In the genomic region with DNA sequence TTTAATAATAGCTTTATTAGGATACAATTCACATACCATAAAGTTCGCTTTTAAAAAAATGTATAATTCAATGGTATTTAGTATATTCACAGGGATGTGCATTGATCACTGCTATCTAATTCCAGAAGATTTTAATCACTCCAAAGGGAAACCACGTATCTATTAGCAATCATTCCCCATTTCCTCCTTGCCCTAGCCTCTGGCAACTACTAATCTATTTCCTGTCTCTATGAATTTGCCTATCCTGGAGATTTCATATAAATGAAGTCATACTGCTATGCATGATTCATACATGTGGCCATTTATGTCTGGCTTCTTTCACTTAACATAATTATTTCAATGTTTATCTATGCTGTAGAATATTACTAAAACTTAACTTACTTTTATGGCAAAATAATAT, we compare ENCODE assay signal across 21 cellular contexts. TPM values are rescaled to one million over a fixed set of nuclear protein-coding genes. Genes with fewer than 3 reads are reported as not detected.
DNase-seq lines count a peak whose midpoint lies in the region; ATAC-seq, FAIRE-seq and TF ChIP-seq lines count a peak whose summit lies in the region.
"Had no signal": no experiment of that assay in that cellular context is flagged by ENCODE, and none has a peak within 500 bp of the region (broad histone marks: within the 10 kb centered on the region; RNA-seq: fewer than 3 reads in every experiment).

No MANE protein-coding gene starts in this region.

- peak; percentile 88 for DNase-seq in ELR (ENCODE audit: low read depth)
- peak; percentile 31 for DNase-seq in M059J (ENCODE audit: low read depth)
- DNase-seq in bronchial epithelial cell (ENCODE audit: low read depth) = peak; percentile 95
- peak; percentile 52 for DNase-seq in keratinocyte (ENCODE audit: low read depth, low spot score)
- DNase-seq in endothelial cell (ENCODE audit: low spot score) = no peak
- no peak for DNase-seq in activated T-helper 1 cell treated with anti-CD3 and anti-CD28 coated beads, Interleukin-12 subunit alpha, Interleukin-12 subunit beta, Interleukin-2, Interleukin-4 antibody, amounts not matched to agents 30 ng/mL and 10 ng/mL and 1 ng/mL, durations not matched to agents 14 hours and 24 hours and 36 hours (ENCODE audit: low spot score)
- DNase-seq: Calu3; CD4-positive, alpha-beta T cell; H7; NCI-H1105 treated with DMSO at 0.1 percent for 48 hours; NCI-H1694; NCI-H510A; NCI-H748 treated with DMSO at 0.1 percent for 48 hours; NK-92 treated with Interleukin-12 subunit alpha and Interleukin-12 subunit beta, amount 100 ng/mL, for 24 hours; RPMI8226 had no signal

- no peak overlapping the region for H3K9ac ChIP-seq in keratinocyte (ENCODE audit: control insufficient read depth, extremely low read depth, insufficient read depth, low read length)

- H3K4me1 ChIP-seq in keratinocyte (ENCODE audit: control insufficient read depth, extremely low read depth, insufficient read depth, low read length) = peaks cover 26% of the 10 kb centered on the region
- H3K4me1 ChIP-seq: A549 had no signal

- H3K27ac ChIP-seq in keratinocyte (ENCODE audit: control insufficient read depth, insufficient read depth, low read length) = peak overlapping the region; percentile 49
- H3K27ac ChIP-seq: A549 had no signal

- H2AFZ ChIP-seq in keratinocyte (ENCODE audit: control insufficient read depth, low read length) = no peak overlapping the region

- H3K36me3 Mint-ChIP-seq in stimulated activated memory B cell treated with anti-CD40 and anti-IgM and Interleukin-4, amounts not matched to agents 10 μg/mL and 1 μg/mL and 100 μg/mL, for 72 hours = peaks cover 13% of the 10 kb centered on the region
- no peaks in the 10 kb centered on the region for H3K36me3 Mint-ChIP-seq in endothelial cell (ENCODE audit: low read depth, unreplicated experiment)
- H3K36me3 Mint-ChIP-seq in activated T-helper 1 cell treated with anti-CD3 and anti-CD28 coated beads, Interleukin-12 subunit alpha, Interleukin-12 subunit beta, Interleukin-2, Interleukin-4 antibody, amounts not matched to agents 30 ng/mL and 10 ng/mL and 1 ng/mL, durations not matched to agents 14 hours and 24 hours and 36 hours (ENCODE audit: low read depth) = peaks cover 3% of the 10 kb centered on the region

- H3K9me3 Mint-ChIP-seq in stimulated activated memory B cell treated with anti-CD40 and anti-IgM and Interleukin-4, amounts not matched to agents 10 μg/mL and 1 μg/mL and 100 μg/mL, for 72 hours = peaks cover 23% of the 10 kb centered on the region
- peaks cover 5% of the 10 kb centered on the region for H3K9me3 Mint-ChIP-seq in endothelial cell (ENCODE audit: unreplicated experiment)
- peaks cover 42% of the 10 kb centered on the region for H3K9me3 Mint-ChIP-seq in activated T-helper 1 cell treated with anti-CD3 and anti-CD28 coated beads, Interleukin-12 subunit alpha, Interleukin-12 subunit beta, Interleukin-2, Interleukin-4 antibody, amounts not matched to agents 30 ng/mL and 10 ng/mL and 1 ng/mL, durations not matched to agents 14 hours and 24 hours and 36 hours

- intact Hi-C loops in activated T-helper 1 cell treated with anti-CD3 and anti-CD28 coated beads, Interleukin-12 subunit alpha, Interleukin-12 subunit beta, Interleukin-2, Interleukin-4 antibody, amounts not matched to agents 30 ng/mL and 10 ng/mL and 1 ng/mL, durations not matched to agents 14 hours and 24 hours and 36 hours (cut with micrococcal nuclease) = no loop called here

- H3K79me2 ChIP-seq in keratinocyte (ENCODE audit: control insufficient read depth, insufficient read depth, low read length) = no peaks in the 10 kb centered on the region

- FAIRE-seq in bronchial epithelial cell (lab: Jason Lieb, UNC) (no peak), keratinocyte (lab: Jason Lieb, UNC) (peak; percentile 75)
- FAIRE-seq: A549 had no signal

- H3K27me3 ChIP-seq in bronchial epithelial cell (ENCODE audit: control insufficient read depth, insufficient read depth, low read length) (no peaks in the 10 kb centered on the region), keratinocyte (ENCODE audit: control insufficient read depth, extremely low read depth, insufficient read depth, low read length) (no peaks in the 10 kb centered on the region)

- H3K4me1 Mint-ChIP-seq in stimulated activated memory B cell treated with anti-CD40 and anti-IgM and Interleukin-4, amounts not matched to agents 10 μg/mL and 1 μg/mL and 100 μg/mL, for 72 hours = peaks cover 9% of the 10 kb centered on the region
- H3K4me1 Mint-ChIP-seq in endothelial cell (ENCODE audit: unreplicated experiment) = no peaks in the 10 kb centered on the region
- H3K4me1 Mint-ChIP-seq in activated T-helper 1 cell treated with anti-CD3 and anti-CD28 coated beads, Interleukin-12 subunit alpha, Interleukin-12 subunit beta, Interleukin-2, Interleukin-4 antibody, amounts not matched to agents 30 ng/mL and 10 ng/mL and 1 ng/mL, durations not matched to agents 14 hours and 24 hours and 36 hours (ENCODE audit: low read depth) = peaks cover 16% of the 10 kb centered on the region

- H3K9me3 ChIP-seq in keratinocyte (ENCODE audit: control insufficient read depth, low read depth, low read length) = peaks cover 4% of the 10 kb centered on the region

- H3K4me3 Mint-ChIP-seq in stimulated activated memory B cell treated with anti-CD40 and anti-IgM and Interleukin-4, amounts not matched to agents 10 μg/mL and 1 μg/mL and 100 μg/mL, for 72 hours = no peak overlapping the region
- H3K4me3 Mint-ChIP-seq in endothelial cell (ENCODE audit: unreplicated experiment) = no peak overlapping the region
- no peak overlapping the region for H3K4me3 Mint-ChIP-seq in activated T-helper 1 cell treated with anti-CD3 and anti-CD28 coated beads, Interleukin-12 subunit alpha, Interleukin-12 subunit beta, Interleukin-2, Interleukin-4 antibody, amounts not matched to agents 30 ng/mL and 10 ng/mL and 1 ng/mL, durations not matched to agents 14 hours and 24 hours and 36 hours
- H3K4me3 Mint-ChIP-seq: CD4-positive, alpha-beta T cell had no signal

- no peak overlapping the region for H3K27ac Mint-ChIP-seq in stimulated activated memory B cell treated with anti-CD40 and anti-IgM and Interleukin-4, amounts not matched to agents 10 μg/mL and 1 μg/mL and 100 μg/mL, for 72 hours
- no peak overlapping the region for H3K27ac Mint-ChIP-seq in endothelial cell (ENCODE audit: unreplicated experiment)
- no peak overlapping the region for H3K27ac Mint-ChIP-seq in activated T-helper 1 cell treated with anti-CD3 and anti-CD28 coated beads, Interleukin-12 subunit alpha, Interleukin-12 subunit beta, Interleukin-2, Interleukin-4 antibody, amounts not matched to agents 30 ng/mL and 10 ng/mL and 1 ng/mL, durations not matched to agents 14 hours and 24 hours and 36 hours
- H3K27ac Mint-ChIP-seq: CD4-positive, alpha-beta T cell had no signal

- no peak for ATAC-seq in HG03025 (IDR thresholded peaks at IDR 0.05; ENCODE audit: low FRiP score, unreplicated experiment)
- ATAC-seq in stimulated activated memory B cell treated with anti-CD40 and anti-IgM and Interleukin-4, amounts not matched to agents 10 μg/mL and 1 μg/mL and 100 μg/mL, for 72 hours = no peak
- ATAC-seq: A549 had no signal

- no peaks in the 10 kb centered on the region for H3K9me1 ChIP-seq in keratinocyte (ENCODE audit: control insufficient read depth, extremely low read depth, insufficient read depth, low read length)

- H3K27me3 Mint-ChIP-seq in stimulated activated memory B cell treated with anti-CD40 and anti-IgM and Interleukin-4, amounts not matched to agents 10 μg/mL and 1 μg/mL and 100 μg/mL, for 72 hours = no peaks in the 10 kb centered on the region
- no peaks in the 10 kb centered on the region for H3K27me3 Mint-ChIP-seq in endothelial cell (ENCODE audit: unreplicated experiment)
- H3K27me3 Mint-ChIP-seq in activated T-helper 1 cell treated with anti-CD3 and anti-CD28 coated beads, Interleukin-12 subunit alpha, Interleukin-12 subunit beta, Interleukin-2, Interleukin-4 antibody, amounts not matched to agents 30 ng/mL and 10 ng/mL and 1 ng/mL, durations not matched to agents 14 hours and 24 hours and 36 hours (ENCODE audit: insufficient read depth) = no peaks in the 10 kb centered on the region
- H3K27me3 Mint-ChIP-seq: CD4-positive, alpha-beta T cell had no signal

- H3K36me3 ChIP-seq in bronchial epithelial cell (ENCODE audit: control insufficient read depth, insufficient read depth, low read length) = no peaks in the 10 kb centered on the region
- no peaks in the 10 kb centered on the region for H3K36me3 ChIP-seq in keratinocyte (ENCODE audit: control insufficient read depth in 2 of 2, extremely low read depth in 1 of 2, insufficient read depth in 2 of 2, low read length in 2 of 2)

- H3K4me2 ChIP-seq in keratinocyte (ENCODE audit: control insufficient read depth, extremely low read depth, insufficient read depth, low read depth, low read length) = no peak overlapping the region
- H3K4me2 ChIP-seq: A549 had no signal

- H4K20me1 ChIP-seq in keratinocyte (ENCODE audit: control insufficient read depth, extremely low read depth, insufficient read depth, low read length) = no peaks in the 10 kb centered on the region

- dilution Hi-C loops in keratinocyte (cut with MboI; ENCODE audit: extremely low pct_ligation_motif_present, low sequenced_read_pairs) = no loop called here

- H3K4me3 ChIP-seq in bronchial epithelial cell (ENCODE audit: low read depth, low read length) = no peak overlapping the region
- no peak overlapping the region for H3K4me3 ChIP-seq in keratinocyte (ENCODE audit: control insufficient read depth in 2 of 3, extremely low read depth in 1 of 3, insufficient read depth in 2 of 3, low read depth in 1 of 3, low read length in 3 of 3)
- H3K4me3 ChIP-seq: A549 had no signal

- TF ChIP-seq CTCF in bronchial epithelial cell (IDR thresholded peaks at IDR 0.05; ENCODE audit: insufficient read depth, low read length, severe bottlenecking) = no peak
- no peak for TF ChIP-seq CTCF in keratinocyte (optimal IDR thresholded peaks at IDR 0.05 in 1 of 3, IDR thresholded peaks at IDR 0.05 in 1 of 3, conservative IDR thresholded peaks at IDR 0.05 in 1 of 3; ENCODE audit: extremely low read depth in 1 of 3, insufficient read depth in 2 of 3, low read length in 3 of 3)
- no peak for TF ChIP-seq CTCF in endothelial cell (IDR thresholded peaks at IDR 0.05; ENCODE audit: unreplicated experiment)

RNA-seq across cellular contexts. Expression of gene CASR, which starts 32.0 kb away (rescaled TPM):
- total RNA-seq in M059J (2014; rRNA removed; shearing (Covaris generic)) = not detected in 2 replicates
- not detected in 2 replicates for total RNA-seq in bronchial epithelial cell
- 0.01 TPM in 1 of 3 replicates, not detected in the others for polyA plus RNA-seq in keratinocyte
- polyA plus RNA-seq in keratinocyte (2011; ENCODE audit: low read depth) = not detected
- polyA plus RNA-seq in keratinocyte (2011; cell fraction: cytosol; rRNA removed) = not detected in 2 replicates
- polyA plus RNA-seq in keratinocyte (2011; cell fraction: nucleus; rRNA removed) = not detected in 2 replicates
- not detected in 2 replicates for polyA plus RNA-seq in keratinocyte (2012; ENCODE audit: low replicate concordance)
- not detected in 3 replicates for polyA minus RNA-seq in keratinocyte
- polyA minus RNA-seq in keratinocyte (2011; cell fraction: cytosol; rRNA and poly(A)+ RNA removed) = not detected
- polyA minus RNA-seq in keratinocyte (2011; cell fraction: nucleus; rRNA and poly(A)+ RNA removed) = 0.08 and 0.11 TPM in 2 replicates
- not detected for total RNA-seq in endothelial cell (ENCODE audit: unreplicated experiment)
- not detected in 2 replicates for total RNA-seq in activated T-helper 1 cell treated with anti-CD3 and anti-CD28 coated beads, Interleukin-12 subunit alpha, Interleukin-12 subunit beta, Interleukin-2, Interleukin-4 antibody, amounts not matched to agents 30 ng/mL and 10 ng/mL and 1 ng/mL, durations not matched to agents 14 hours and 24 hours and 36 hours
- total RNA-seq: G401, LHCN-M2 had no signal
- polyA plus RNA-seq: A549, BJ had no signal

Comparison
In these comparisons a context has a peak if more than half of its experiments do, and no peak if none do; other contexts are left out.
1. DNase-seq: peak in ELR (single experiment), M059J (single experiment), bronchial epithelial cell (single experiment) and keratinocyte (single experiment); none in endothelial cell (single experiment) and activated T-helper 1 cell treated with anti-CD3 and anti-CD28 coated beads, Interleukin-12 subunit alpha, Interleukin-12 subunit beta, Interleukin-2, Interleukin-4 antibody, amounts not matched to agents 30 ng/mL and 10 ng/mL and 1 ng/mL, durations not matched to agents 14 hours and 24 hours and 36 hours (single experiment).